In genomic region chr2:113240915-113241911, GRCh38 we compare ENCODE assay signal across 8 cellular contexts. TPM values are rescaled to one million over a fixed set of nuclear protein-coding genes. Genes with fewer than 3 reads are reported as not detected.
DNase-seq lines count a peak whose midpoint lies in the region; ATAC-seq and TF ChIP-seq lines count a peak whose summit lies in the region.

No MANE protein-coding gene starts in this region.

- no peak for TF ChIP-seq CTCF in upper lobe of left lung (IDR thresholded peaks at IDR 0.05)

- H3K4me3 ChIP-seq in upper lobe of left lung, result no peak overlapping the region

- ATAC-seq in upper lobe of left lung (ENCODE audit: low FRiP score in 2 of 2) (peak; percentile 86 to 94), GM18505 (IDR thresholded peaks at IDR 0.05; ENCODE audit: unreplicated experiment) (no peak)

- peak; percentile 31 for DNase-seq in DMS 273 (lab: John Stamatoyannopoulos, UW; ENCODE audit: unreplicated experiment)
- no peak for DNase-seq in DMS 273 treated with DMSO at 0.1 percent for 48 hours (lab: John Stamatoyannopoulos, UW)
- DNase-seq in activated CD4-positive, CD25-positive, alpha-beta regulatory T cell treated with anti-CD3 and anti-CD28 coated beads, Interleukin-2, amount 50 U/mL, for 72 hours, result peak; percentile 43
- DNase-seq in erythroblast (lab: John Stamatoyannopoulos, UW), result peak in 1 of 2 experiments; percentile 64
- peak; percentile 77 for DNase-seq in occipital lobe (lab: John Stamatoyannopoulos, UW)
- peak; percentile 40 to 87 for DNase-seq in upper lobe of left lung
- DNase-seq in DMS114 treated with DMSO at 0.1 percent for 48 hours (lab: John Stamatoyannopoulos, UW; ENCODE audit: unreplicated experiment), result no peak

- H3K36me3 ChIP-seq in upper lobe of left lung, result no peaks in the 10 kb centered on the region

- H3K4me1 ChIP-seq in upper lobe of left lung, result peaks cover 17 to 39% (median 24%) of the 10 kb centered on the region in 4 donors

- peak in 3 of 4 donors; percentile 38 to 98 (median 53) for TF ChIP-seq EP300 in upper lobe of left lung (IDR thresholded peaks at IDR 0.05)

- H3K27me3 ChIP-seq in upper lobe of left lung, result no peaks in the 10 kb centered on the region

- H3K27ac ChIP-seq in upper lobe of left lung, result peak overlapping the region; percentile 52 to 73 (median 55)

- 69 to 82% methylated on average over 14 to 18 of the region's 18 CpGs for WGBS in upper lobe of left lung, 2 donors

- no peaks in the 10 kb centered on the region for H3K9me3 ChIP-seq in upper lobe of left lung

- TF ChIP-seq POLR2A in erythroblast (IDR thresholded peaks at IDR 0.05; ENCODE audit: low read length) (peak; percentile 14), upper lobe of left lung (IDR thresholded peaks at IDR 0.05) (peak in 1 of 4 donors; percentile 42), GM18505 (IDR thresholded peaks at IDR 0.05; ENCODE audit: borderline replicate concordance, extremely low read depth, insufficient read depth, insufficient read length) (no peak)

RNA-seq across cellular contexts. Expression of gene PAX8, which starts 37.5 kb away (rescaled TPM):
- total RNA-seq in occipital lobe, result not detected
- 1 to 10 TPM; 1.5 to 3.6 (median 2.0) TPM for total RNA-seq in upper lobe of left lung

Comparison
In these comparisons a context has a peak if more than half of its experiments do, and no peak if none do; other contexts are left out.
1. DNase-seq: peak in DMS 273 (single experiment), activated CD4-positive, CD25-positive, alpha-beta regulatory T cell treated with anti-CD3 and anti-CD28 coated beads, Interleukin-2, amount 50 U/mL, for 72 hours (single experiment), occipital lobe (single experiment) and upper lobe of left lung (2 of 2); none in DMS 273 treated with DMSO at 0.1 percent for 48 hours (single experiment) and DMS114 treated with DMSO at 0.1 percent for 48 hours (single experiment).